ENCODE assay signal across 28 cellular contexts in genomic region chr1:246798107-246798506, GRCh38.
"Had no signal": no experiment of that assay in that cellular context is flagged by ENCODE, and none has a peak within 500 bp of the region (broad histone marks: within the 10 kb centered on the region; RNA-seq: fewer than 3 reads in every experiment).

No MANE protein-coding gene starts in this region.

- H3K4me3 ChIP-seq: ascending aorta, cardiac muscle cell, coronary artery, dorsolateral prefrontal cortex, left lung, mucosa of descending colon, ovary, sigmoid colon, smooth muscle cell, thyroid gland, upper lobe of right lung had no signal

- H3K9me3 ChIP-seq: ascending aorta, left lung, mucosa of descending colon, ovary, sigmoid colon, thyroid gland, upper lobe of right lung had no signal

- H3K27ac ChIP-seq: ascending aorta, cardiac muscle cell, coronary artery, dorsolateral prefrontal cortex, left lung, ovary, sigmoid colon, thyroid gland, upper lobe of right lung had no signal

- H3K27me3 ChIP-seq: ascending aorta, cardiac muscle cell, left lung, ovary, thyroid gland had no signal

- DNase-seq: activated B cell treated with CpG ODN at 0.5 μM for 24 hours; activated CD4-positive, alpha-beta T cell treated with anti-CD3 and anti-CD28 coated beads, Interleukin-2, amount 50 U/mL, for 1 hour; activated CD8-positive, alpha-beta memory T cell treated with anti-CD3 and anti-CD28 coated beads, Interleukin-2, amount 10 ng/mL, durations not matched to agents 7 days and 5 days; activated CD8-positive, alpha-beta T cell treated with anti-CD3 and anti-CD28 coated beads, Interleukin-2, amount 10 ng/mL, durations not matched to agents 7 days and 5 days; activated naive CD4-positive, alpha-beta T cell treated with anti-CD3 and anti-CD28 coated beads for 36 hours; activated naive CD8-positive, alpha-beta T cell treated with anti-CD3 and anti-CD28 coated beads for 36 hours; activated T-cell treated with anti-CD3 and anti-CD28 coated beads, Interleukin-2, amount 50 U/mL, for 48 hours; dorsolateral prefrontal cortex; effector memory CD4-positive, alpha-beta T cell; erythroblast; kidney glomerular epithelial cell; left lung; mucosa of descending colon; ovary; retina; sigmoid colon; stimulated activated CD4-positive, alpha-beta T cell treated with anti-CD3 and anti-CD28 coated beads, Interleukin-1b, Interleukin-23, amount 100 ng/mL, for 48 hours; stimulated activated CD4-positive, alpha-beta T cell treated with anti-CD3 and anti-CD28 coated beads, Interleukin-4, amount 100 ng/mL, for 4 hours; stimulated activated CD8-positive, alpha-beta memory T cell treated with anti-CD3 and anti-CD28 coated beads, Interleukin-4, amount 100 ng/mL, for 48 hours; stimulated activated naive CD8-positive, alpha-beta T cell treated with anti-CD3 and anti-CD28 coated beads, Interleukin-15, amount 100 ng/mL, for 72 hours; substantia nigra; T-cell; thyroid gland; upper lobe of right lung had no signal

- H3K4me1 ChIP-seq: ascending aorta, thyroid gland, upper lobe of right lung had no signal

- H3K4me2 ChIP-seq: smooth muscle cell had no signal

- H3K36me3 ChIP-seq: ascending aorta, cardiac muscle cell, left lung, ovary, sigmoid colon, thyroid gland, upper lobe of right lung had no signal

- ATAC-seq: activated CD8-positive, alpha-beta memory T cell treated with anti-CD3 and anti-CD28 coated beads, Interleukin-2, amount 10 ng/mL, durations not matched to agents 7 days and 5 days; activated CD8-positive, alpha-beta T cell treated with anti-CD3 and anti-CD28 coated beads, Interleukin-2, amount 10 ng/mL, durations not matched to agents 7 days and 5 days; left lung; mucosa of descending colon; T-cell had no signal
